In genomic region chr20:46411637-46412036, GRCh38 we compare ENCODE assay signal across 16 cellular contexts.
"Had no signal": no experiment of that assay in that cellular context is flagged by ENCODE, and none has a peak within 500 bp of the region (broad histone marks: within the 10 kb centered on the region; RNA-seq: fewer than 3 reads in every experiment).

No MANE protein-coding gene starts in this region.

- H3K9me3 Mint-ChIP-seq: activated CD4-positive, alpha-beta memory T cell treated with anti-CD3 and anti-CD28 coated beads for 36 hours; activated CD4-positive, alpha-beta T cell treated with anti-CD3 and anti-CD28 coated beads, Interleukin-2, amount 10 ng/mL, durations not matched to agents 24 days and 14 days; activated naive CD4-positive, alpha-beta T cell treated with anti-CD3 and anti-CD28 coated beads, Interleukin-2, amount 10 ng/mL, durations not matched to agents 7 days and 5 days; activated naive CD4-positive, alpha-beta T cell treated with anti-CD3 and anti-CD28 coated beads, Interleukin-2, amount 50 U/mL, for 72 hours; activated naive CD8-positive, alpha-beta T cell treated with anti-CD3 and anti-CD28 coated beads, Interleukin-2, amount 10 ng/mL, durations not matched to agents 7 days and 5 days; activated T-helper 1 cell treated with anti-CD3 and anti-CD28 coated beads, Interleukin-12 subunit alpha, Interleukin-12 subunit beta, Interleukin-2, Interleukin-4 antibody, amounts not matched to agents 30 ng/mL and 10 ng/mL and 1 ng/mL, durations not matched to agents 14 hours and 24 hours and 36 hours; activated T-helper 2 cell treated with anti-CD3 and anti-CD28 coated beads, Interferon-gamma antibody, Interleukin-2, Interleukin-4, amounts not matched to agents 10 μg/mL and 5 μg/mL and 100 μg/mL, durations not matched to agents 14 hours and 24 hours and 36 hours; central memory CD8-positive, alpha-beta T cell; dendritic cell treated with granulocyte-macrophage colony-stimulating factor and Interleukin-4, amounts not matched to agents 40 ng/mL and 50 ng/mL, for 4 days; endodermal cell had no signal

- H3K36me3 ChIP-seq: ascending aorta, brain microvascular endothelial cell had no signal

- H3K27ac Mint-ChIP-seq: endodermal cell had no signal

- H3K27ac ChIP-seq: ascending aorta, brain microvascular endothelial cell, coronary artery had no signal

- H3K9me3 ChIP-seq: ascending aorta had no signal

- FAIRE-seq: bronchial epithelial cell, frontal cortex had no signal

- H3K27me3 ChIP-seq: ascending aorta, brain microvascular endothelial cell, dorsolateral prefrontal cortex had no signal

- H3K36me3 Mint-ChIP-seq: activated CD4-positive, alpha-beta memory T cell treated with anti-CD3 and anti-CD28 coated beads for 36 hours; activated naive CD4-positive, alpha-beta T cell treated with anti-CD3 and anti-CD28 coated beads, Interleukin-2, amount 10 ng/mL, durations not matched to agents 7 days and 5 days; activated naive CD8-positive, alpha-beta T cell treated with anti-CD3 and anti-CD28 coated beads, Interleukin-2, amount 10 ng/mL, durations not matched to agents 7 days and 5 days had no signal
